Comparison of ENCODE assay signal across 6 cellular contexts in genomic region chr11:47259178-47259977, GRCh38. TPM values are rescaled to one million over a fixed set of nuclear protein-coding genes. Genes with fewer than 3 reads are reported as not detected.
DNase-seq lines count a peak whose midpoint lies in the region; ATAC-seq, FAIRE-seq and TF ChIP-seq lines count a peak whose summit lies in the region.

No MANE protein-coding gene starts in this region.

- no peaks in the 10 kb centered on the region for H3K9me1 ChIP-seq in keratinocyte (ENCODE audit: control insufficient read depth, extremely low read depth, insufficient read depth, low read length)

- intact Hi-C loops in vagina (cut with DNase I) = loop anchor here (5.0 kb wide), 2 partner anchors 42 to 82 kb away; partner anchors contain the start of gene ARFGAP2

- TF ChIP-seq CTCF in keratinocyte (optimal IDR thresholded peaks at IDR 0.05 in 1 of 3, IDR thresholded peaks at IDR 0.05 in 1 of 3, conservative IDR thresholded peaks at IDR 0.05 in 1 of 3; ENCODE audit: extremely low read depth in 1 of 3, insufficient read depth in 2 of 3, low read length in 3 of 3) (peak; percentile 62 to 65 (median 62)), vagina (IDR thresholded peaks at IDR 0.05) (peak in 1 of 3 experiments; percentile 35)

- ATAC-seq in HG02852 (IDR thresholded peaks at IDR 0.05; ENCODE audit: unreplicated experiment) = peak; percentile 48
- ATAC-seq in activated CD8-positive, alpha-beta T cell treated with anti-CD3 and anti-CD28 coated beads, Interleukin-2, amount 10 ng/mL, durations not matched to agents 7 days and 5 days = peak; percentile 78
- ATAC-seq in GM21786 (IDR thresholded peaks at IDR 0.05; ENCODE audit: unreplicated experiment) = no peak

- peaks cover 35% of the 10 kb centered on the region for H3K4me1 Mint-ChIP-seq in activated CD8-positive, alpha-beta T cell treated with anti-CD3 and anti-CD28 coated beads, Interleukin-2, amount 10 ng/mL, durations not matched to agents 7 days and 5 days (ENCODE audit: low read depth)

- no peak overlapping the region for H3K4me3 Mint-ChIP-seq in activated CD8-positive, alpha-beta T cell treated with anti-CD3 and anti-CD28 coated beads, Interleukin-2, amount 10 ng/mL, durations not matched to agents 7 days and 5 days

- H2AFZ ChIP-seq in keratinocyte (ENCODE audit: control insufficient read depth, low read length) = no peak overlapping the region

- no peaks in the 10 kb centered on the region for H4K20me1 ChIP-seq in keratinocyte (ENCODE audit: control insufficient read depth, extremely low read depth, insufficient read depth, low read length)

- H3K4me2 ChIP-seq in keratinocyte (ENCODE audit: control insufficient read depth, extremely low read depth, insufficient read depth, low read depth, low read length) = no peak overlapping the region

- H3K27ac Mint-ChIP-seq in activated CD8-positive, alpha-beta T cell treated with anti-CD3 and anti-CD28 coated beads, Interleukin-2, amount 10 ng/mL, durations not matched to agents 7 days and 5 days = peak overlapping the region; percentile 62

- no peak overlapping the region for H3K9ac ChIP-seq in keratinocyte (ENCODE audit: control insufficient read depth, extremely low read depth, insufficient read depth, low read length)

- no peaks in the 10 kb centered on the region for H3K36me3 ChIP-seq in keratinocyte (ENCODE audit: control insufficient read depth in 2 of 2, extremely low read depth in 1 of 2, insufficient read depth in 2 of 2, low read length in 2 of 2)
- H3K36me3 ChIP-seq in vagina = peaks cover 0 to 4% of the 10 kb centered on the region in 2 donors

- no peak overlapping the region for H3K27ac ChIP-seq in keratinocyte (ENCODE audit: control insufficient read depth, insufficient read depth, low read length)
- H3K27ac ChIP-seq in vagina = peak overlapping the region; percentile 85

- H3K36me3 Mint-ChIP-seq in activated CD8-positive, alpha-beta T cell treated with anti-CD3 and anti-CD28 coated beads, Interleukin-2, amount 10 ng/mL, durations not matched to agents 7 days and 5 days (ENCODE audit: low read depth) = peaks cover 8% of the 10 kb centered on the region

- no peaks in the 10 kb centered on the region for H3K79me2 ChIP-seq in keratinocyte (ENCODE audit: control insufficient read depth, insufficient read depth, low read length)

- CTCF ChIA-PET in activated CD8-positive, alpha-beta T cell treated with anti-CD3 and anti-CD28 coated beads, Interleukin-2, amount 10 ng/mL, durations not matched to agents 7 days and 5 days (lab: Charles Lee) = interaction anchor here (0.6 to 4.7 kb wide), 28 partner anchors 9 to 588 kb away, joined by 3 to 68 read pairs (median 4); partner anchors contain the start of genes ACP2, ARFGAP2, DDB2 and MADD

- no peak overlapping the region for H3K4me3 ChIP-seq in keratinocyte (ENCODE audit: control insufficient read depth in 2 of 3, extremely low read depth in 1 of 3, insufficient read depth in 2 of 3, low read depth in 1 of 3, low read length in 3 of 3)
- no peak overlapping the region for H3K4me3 ChIP-seq in vagina

- no peaks in the 10 kb centered on the region for H3K9me3 Mint-ChIP-seq in activated CD8-positive, alpha-beta T cell treated with anti-CD3 and anti-CD28 coated beads, Interleukin-2, amount 10 ng/mL, durations not matched to agents 7 days and 5 days (ENCODE audit: insufficient read depth)

- dilution Hi-C loops in keratinocyte (cut with MboI; ENCODE audit: extremely low pct_ligation_motif_present, low sequenced_read_pairs) = no loop called here

- FAIRE-seq in keratinocyte (lab: Jason Lieb, UNC) = no peak

- DNase-seq in AG08395 (ENCODE audit: low spot score) (peak; percentile 39), keratinocyte (ENCODE audit: low read depth, low spot score) (no peak), vagina (ENCODE audit: extremely low spot score in 2 of 2) (no peak)
- DNase-seq in activated CD8-positive, alpha-beta T cell treated with anti-CD3 and anti-CD28 coated beads, Interleukin-2, amount 10 ng/mL, durations not matched to agents 7 days and 5 days = peak; percentile 62

- POLR2A ChIA-PET in activated CD8-positive, alpha-beta T cell treated with anti-CD3 and anti-CD28 coated beads, Interleukin-2, amount 10 ng/mL, durations not matched to agents 7 days and 5 days (lab: Charles Lee) = interaction anchor here (0.5 to 3.7 kb wide), 8 partner anchors 9 to 566 kb away, joined by 3 to 17 read pairs (median 5); partner anchors contain the start of genes ACP2 and DDB2

- no peak for TF ChIP-seq POLR2A in vagina (IDR thresholded peaks at IDR 0.05)

- no peaks in the 10 kb centered on the region for H3K27me3 Mint-ChIP-seq in activated CD8-positive, alpha-beta T cell treated with anti-CD3 and anti-CD28 coated beads, Interleukin-2, amount 10 ng/mL, durations not matched to agents 7 days and 5 days (ENCODE audit: low read depth)

- peaks cover 14% of the 10 kb centered on the region for H3K4me1 ChIP-seq in keratinocyte (ENCODE audit: control insufficient read depth, extremely low read depth, insufficient read depth, low read length)
- peaks cover 63% of the 10 kb centered on the region for H3K4me1 ChIP-seq in vagina

- no peaks in the 10 kb centered on the region for H3K27me3 ChIP-seq in keratinocyte (ENCODE audit: control insufficient read depth, extremely low read depth, insufficient read depth, low read length)
- H3K27me3 ChIP-seq in vagina = no peaks in the 10 kb centered on the region

- H3K9me3 ChIP-seq in keratinocyte (ENCODE audit: control insufficient read depth, low read depth, low read length) (no peaks in the 10 kb centered on the region), vagina (no peaks in the 10 kb centered on the region)

RNA-seq across cellular contexts. Expression of gene NR1H3, which starts 1.6 kb away (rescaled TPM):
- total RNA-seq in activated CD8-positive, alpha-beta T cell treated with anti-CD3 and anti-CD28 coated beads, Interleukin-2, amount 10 ng/mL, durations not matched to agents 7 days and 5 days = 10 to 100 TPM; 11.7 to 12.6 TPM
- polyA plus RNA-seq in keratinocyte = 7.6 to 10.3 TPM (median 9.1 TPM) in 3 replicates
- polyA plus RNA-seq in keratinocyte (2011; ENCODE audit: low read depth) = 2.2 TPM
- polyA plus RNA-seq in keratinocyte (2011; cell fraction: cytosol; rRNA removed) = 6.0 and 7.4 TPM in 2 replicates
- 8.8 and 9.0 TPM in 2 replicates for polyA plus RNA-seq in keratinocyte (2011; cell fraction: nucleus; rRNA removed)
- 6.9 and 7.3 TPM in 2 replicates for polyA plus RNA-seq in keratinocyte (2012; ENCODE audit: low replicate concordance)
- polyA minus RNA-seq in keratinocyte = 7.3 to 9.1 TPM (median 8.9 TPM) in 3 replicates
- 5.0 TPM for polyA minus RNA-seq in keratinocyte (2011; cell fraction: cytosol; rRNA and poly(A)+ RNA removed)
- 2.4 and 5.2 TPM in 2 replicates for polyA minus RNA-seq in keratinocyte (2011; cell fraction: nucleus; rRNA and poly(A)+ RNA removed)
- total RNA-seq in vagina = 60.9 TPM

RNA-seq across cellular contexts. Expression of gene MADD, which starts 10.6 kb away (rescaled TPM):
- 10 to 100 TPM; 96.3 to 98.4 TPM for total RNA-seq in activated CD8-positive, alpha-beta T cell treated with anti-CD3 and anti-CD28 coated beads, Interleukin-2, amount 10 ng/mL, durations not matched to agents 7 days and 5 days
- polyA plus RNA-seq in keratinocyte = 9.3 to 14.4 TPM (median 11.9 TPM) in 3 replicates
- polyA plus RNA-seq in keratinocyte (2011; ENCODE audit: low read depth) = 13.7 TPM
- polyA plus RNA-seq in keratinocyte (2011; cell fraction: cytosol; rRNA removed) = 9.2 and 9.4 TPM in 2 replicates
- polyA plus RNA-seq in keratinocyte (2011; cell fraction: nucleus; rRNA removed) = 33.6 and 43.4 TPM in 2 replicates
- 13.1 and 13.8 TPM in 2 replicates for polyA plus RNA-seq in keratinocyte (2012; ENCODE audit: low replicate concordance)
- 27.7 to 74.8 TPM (median 44.0 TPM) in 3 replicates for polyA minus RNA-seq in keratinocyte
- polyA minus RNA-seq in keratinocyte (2011; cell fraction: cytosol; rRNA and poly(A)+ RNA removed) = 11.5 TPM
- 23.7 and 38.3 TPM in 2 replicates for polyA minus RNA-seq in keratinocyte (2011; cell fraction: nucleus; rRNA and poly(A)+ RNA removed)
- total RNA-seq in vagina = 56.5 TPM

RNA-seq across cellular contexts. Expression of gene ACP2, which starts 10.8 kb away (rescaled TPM):
- 10 to 100 TPM; 26.7 to 27.5 TPM for total RNA-seq in activated CD8-positive, alpha-beta T cell treated with anti-CD3 and anti-CD28 coated beads, Interleukin-2, amount 10 ng/mL, durations not matched to agents 7 days and 5 days
- polyA plus RNA-seq in keratinocyte = 10.9 to 19.8 TPM (median 11.5 TPM) in 3 replicates
- polyA plus RNA-seq in keratinocyte (2011; ENCODE audit: low read depth) = 2.9 TPM
- 8.1 and 8.9 TPM in 2 replicates for polyA plus RNA-seq in keratinocyte (2011; cell fraction: cytosol; rRNA removed)
- 36.2 and 36.6 TPM in 2 replicates for polyA plus RNA-seq in keratinocyte (2011; cell fraction: nucleus; rRNA removed)
- 7.8 and 18.1 TPM in 2 replicates for polyA plus RNA-seq in keratinocyte (2012; ENCODE audit: low replicate concordance)
- 16.9 to 37.7 TPM (median 21.1 TPM) in 3 replicates for polyA minus RNA-seq in keratinocyte
- 17.3 TPM for polyA minus RNA-seq in keratinocyte (2011; cell fraction: cytosol; rRNA and poly(A)+ RNA removed)
- polyA minus RNA-seq in keratinocyte (2011; cell fraction: nucleus; rRNA and poly(A)+ RNA removed) = 30.0 and 37.2 TPM in 2 replicates
- 54.8 TPM for total RNA-seq in vagina

RNA-seq across cellular contexts. Expression of gene DDB2, which starts 44.6 kb away (rescaled TPM):
- total RNA-seq in activated CD8-positive, alpha-beta T cell treated with anti-CD3 and anti-CD28 coated beads, Interleukin-2, amount 10 ng/mL, durations not matched to agents 7 days and 5 days = 100 to 1,000 TPM; 164 to 171 TPM
- polyA plus RNA-seq in keratinocyte = 34.9 to 50.5 TPM (median 45.0 TPM) in 3 replicates
- polyA plus RNA-seq in keratinocyte (2011; ENCODE audit: low read depth) = 19.0 TPM
- 24.3 and 24.8 TPM in 2 replicates for polyA plus RNA-seq in keratinocyte (2011; cell fraction: cytosol; rRNA removed)
- 60.4 and 68.2 TPM in 2 replicates for polyA plus RNA-seq in keratinocyte (2011; cell fraction: nucleus; rRNA removed)
- 42.5 and 55.8 TPM in 2 replicates for polyA plus RNA-seq in keratinocyte (2012; ENCODE audit: low replicate concordance)
- polyA minus RNA-seq in keratinocyte = 22.4 to 33.0 TPM (median 23.0 TPM) in 3 replicates
- polyA minus RNA-seq in keratinocyte (2011; cell fraction: cytosol; rRNA and poly(A)+ RNA removed) = 26.9 TPM
- polyA minus RNA-seq in keratinocyte (2011; cell fraction: nucleus; rRNA and poly(A)+ RNA removed) = 11.2 and 18.9 TPM in 2 replicates
- total RNA-seq in vagina = 42.2 TPM

Comparison
In these comparisons a context has a peak if more than half of its experiments do, and no peak if none do; other contexts are left out.
1. DNase-seq: peak in AG08395 (single experiment) and activated CD8-positive, alpha-beta T cell treated with anti-CD3 and anti-CD28 coated beads, Interleukin-2, amount 10 ng/mL, durations not matched to agents 7 days and 5 days (single experiment); none in keratinocyte (single experiment) and vagina (0 of 2).